ENCODE assay signal across 15 cellular contexts in genomic region chr20:59684685-59685212, GRCh38.
DNase-seq lines count a peak whose midpoint lies in the region; ATAC-seq and TF ChIP-seq lines count a peak whose summit lies in the region.
"Had no signal": no experiment of that assay in that cellular context is flagged by ENCODE, and none has a peak within 500 bp of the region (broad histone marks: within the 10 kb centered on the region; RNA-seq: fewer than 3 reads in every experiment).

No MANE protein-coding gene starts in this region.

- no peaks in the 10 kb centered on the region for H3K9me3 Mint-ChIP-seq in stimulated activated effector memory CD8-positive, alpha-beta T cell treated with anti-CD3 and anti-CD28 coated beads, Interleukin-12 subunit alpha, Interleukin-12 subunit beta, amount 100 ng/mL, for 72 hours
- H3K9me3 Mint-ChIP-seq: CD14-positive monocyte, GM23338 had no signal

- DNase-seq in stimulated activated effector memory CD8-positive, alpha-beta T cell treated with anti-CD3 and anti-CD28 coated beads, Interleukin-12 subunit alpha, Interleukin-12 subunit beta, amount 100 ng/mL, for 72 hours (ENCODE audit: low spot score in 2 of 2), result no peak
- no peak for DNase-seq in NCI-H1105 (lab: John Stamatoyannopoulos, UW)
- no peak for DNase-seq in T-helper 17 cell
- no peak for DNase-seq in activated gamma-delta T cell treated with Interleukin-2 at 50 U/mL for 16 hours
- DNase-seq: CD4-positive, alpha-beta T cell; CD8-positive, alpha-beta memory T cell; DMS 273 treated with DMSO at 0.1 percent for 48 hours; DMS79; EL; GDM1 had no signal

- no peak overlapping the region for H3K4me3 Mint-ChIP-seq in stimulated activated effector memory CD8-positive, alpha-beta T cell treated with anti-CD3 and anti-CD28 coated beads, Interleukin-12 subunit alpha, Interleukin-12 subunit beta, amount 100 ng/mL, for 72 hours
- no peak overlapping the region for H3K4me3 Mint-ChIP-seq in T-helper 17 cell
- H3K4me3 Mint-ChIP-seq: CD14-positive monocyte; CD4-positive, alpha-beta T cell; CD8-positive, alpha-beta memory T cell; GM23338 had no signal

- H3K4me1 Mint-ChIP-seq in stimulated activated effector memory CD8-positive, alpha-beta T cell treated with anti-CD3 and anti-CD28 coated beads, Interleukin-12 subunit alpha, Interleukin-12 subunit beta, amount 100 ng/mL, for 72 hours, result no peaks in the 10 kb centered on the region
- H3K4me1 Mint-ChIP-seq in T-helper 17 cell, result no peaks in the 10 kb centered on the region
- H3K4me1 Mint-ChIP-seq: CD14-positive monocyte; CD8-positive, alpha-beta memory T cell had no signal

- H3K27ac ChIP-seq in HEK293 (ENCODE audit: extremely low read depth, low read depth, low read length) (no peak overlapping the region), cingulate gyrus (ENCODE audit: low read depth, low read length) (peak overlapping the region; percentile 42)

- no peaks in the 10 kb centered on the region for H3K9me3 ChIP-seq in HEK293 (ENCODE audit: control insufficient read depth, insufficient read depth, low read depth, low read length)
- H3K9me3 ChIP-seq in T-helper 17 cell (ENCODE audit: control insufficient read depth, low read length, poor library complexity, severe bottlenecking), result no peaks in the 10 kb centered on the region
- H3K9me3 ChIP-seq: HAP-1 had no signal

- TF ChIP-seq CTCF in HEK293 (tag by site-specific recombination; IDR thresholded peaks at IDR 0.05), result no peak

- H3K27ac Mint-ChIP-seq in stimulated activated effector memory CD8-positive, alpha-beta T cell treated with anti-CD3 and anti-CD28 coated beads, Interleukin-12 subunit alpha, Interleukin-12 subunit beta, amount 100 ng/mL, for 72 hours, result no peak overlapping the region
- H3K27ac Mint-ChIP-seq in T-helper 17 cell, result no peak overlapping the region
- H3K27ac Mint-ChIP-seq: CD14-positive monocyte; CD4-positive, alpha-beta T cell; CD8-positive, alpha-beta memory T cell; GM23338 had no signal

- H3K4me1 ChIP-seq in HEK293 (ENCODE audit: control insufficient read depth, insufficient read depth, low read length), result no peaks in the 10 kb centered on the region
- H3K4me1 ChIP-seq: HAP-1 had no signal

- ATAC-seq in stimulated activated effector memory CD8-positive, alpha-beta T cell treated with anti-CD3 and anti-CD28 coated beads, Interleukin-12 subunit alpha, Interleukin-12 subunit beta, amount 100 ng/mL, for 72 hours, result peak; percentile 9
- no peak for ATAC-seq in T-helper 17 cell
- ATAC-seq: GM23338 had no signal

- CTCF ChIA-PET in HEK293 (lab: Yijun Ruan, JAX), result no interaction called here

- no peaks in the 10 kb centered on the region for H3K36me3 ChIP-seq in HEK293 (ENCODE audit: control insufficient read depth in 2 of 2, insufficient read depth in 1 of 2, low read length in 2 of 2)
- H3K36me3 ChIP-seq: HAP-1 had no signal

- H3K4me3 ChIP-seq in HEK293 (ENCODE audit: low read depth, low read length), result no peak overlapping the region
- H3K4me3 ChIP-seq: GM23338, HAP-1 had no signal

- peaks cover 13% of the 10 kb centered on the region for H3K27me3 Mint-ChIP-seq in T-helper 17 cell

- POLR2A ChIA-PET in HEK293 (lab: Yijun Ruan, JAX), result no interaction called here

- H3K36me3 Mint-ChIP-seq in stimulated activated effector memory CD8-positive, alpha-beta T cell treated with anti-CD3 and anti-CD28 coated beads, Interleukin-12 subunit alpha, Interleukin-12 subunit beta, amount 100 ng/mL, for 72 hours, result no peaks in the 10 kb centered on the region
- H3K36me3 Mint-ChIP-seq in T-helper 17 cell (ENCODE audit: low read depth), result no peaks in the 10 kb centered on the region
- H3K36me3 Mint-ChIP-seq: CD14-positive monocyte; CD8-positive, alpha-beta memory T cell had no signal

TF ChIP-seq in HEK293, 187 proteins besides CTCF, POLR2A, EP300 and RAD21:
- TF ChIP-seq ZIC2 (tag by site-specific recombination; IDR thresholded peaks at IDR 0.05) (peak; percentile 73), BCL11A (tag by site-specific recombination; IDR thresholded peaks at IDR 0.05; ENCODE audit: low read depth) (no peak)
